16 cellular contexts compared by ENCODE assay signal in the genomic region with DNA sequence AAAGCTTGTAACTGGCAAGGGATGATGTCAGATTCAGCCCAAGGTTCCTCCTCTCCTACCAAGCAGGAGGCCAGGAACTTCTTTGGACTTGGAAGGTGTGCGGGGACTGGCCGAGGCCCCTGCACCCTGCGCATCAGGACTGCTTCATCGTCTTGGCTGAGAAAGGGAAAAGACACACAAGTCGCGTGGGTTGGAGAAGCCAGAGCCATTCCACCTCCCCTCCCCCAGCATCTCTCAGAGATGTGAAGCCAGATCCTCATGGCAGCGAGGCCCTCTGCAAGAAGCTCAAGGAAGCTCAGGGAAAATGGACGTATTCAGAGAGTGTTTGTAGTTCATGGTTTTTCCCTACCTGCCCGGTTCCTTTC. TPM values are rescaled to one million over a fixed set of nuclear protein-coding genes. Genes with fewer than 3 reads are reported as not detected.
A peak's percentile ranks its signal among the peaks of the same experiment; 100 is the strongest.
DNase-seq lines count a peak whose midpoint lies in the region; ATAC-seq and TF ChIP-seq lines count a peak whose summit lies in the region.
"Had no signal": no experiment of that assay in that cellular context is flagged by ENCODE, and none has a peak within 500 bp of the region (broad histone marks: within the 10 kb centered on the region; RNA-seq: fewer than 3 reads in every experiment).

No MANE protein-coding gene starts in this region.

- intact Hi-C loops in CD4-positive, alpha-beta T cell (cut with DNase I, micrococcal nuclease): loop anchor here in 1 of 2 experiments (5.0 kb wide), 3 partner anchors 46 to 226 kb away; a partner anchor contains a TSS
- intact Hi-C loops in naive thymus-derived CD4-positive, alpha-beta T cell (cut with micrococcal nuclease): no loop called here

- H3K27me3 Mint-ChIP-seq in CD4-positive, alpha-beta T cell: peaks cover 8% of the 10 kb centered on the region
- H3K27me3 Mint-ChIP-seq in activated naive CD4-positive, alpha-beta T cell treated with anti-CD3 and anti-CD28 coated beads, Interleukin-2, amount 10 ng/mL, durations not matched to agents 7 days and 5 days: no peaks in the 10 kb centered on the region
- H3K27me3 Mint-ChIP-seq in naive thymus-derived CD4-positive, alpha-beta T cell: no peaks in the 10 kb centered on the region

- peak overlapping the region; percentile 85 for H3K4me3 Mint-ChIP-seq in CD4-positive, alpha-beta T cell
- no peak overlapping the region for H3K4me3 Mint-ChIP-seq in activated naive CD4-positive, alpha-beta T cell treated with anti-CD3 and anti-CD28 coated beads, Interleukin-2, amount 10 ng/mL, durations not matched to agents 7 days and 5 days
- peak overlapping the region in 6 of 10 donors; percentile 27 to 52 (median 47) for H3K4me3 Mint-ChIP-seq in naive thymus-derived CD4-positive, alpha-beta T cell

- H3K36me3 ChIP-seq in naive thymus-derived CD4-positive, alpha-beta T cell (ENCODE audit: control insufficient read depth in 2 of 3, insufficient read depth in 3 of 3, low read length in 3 of 3): peaks cover 40 to 61% (median 59%) of the 10 kb centered on the region in 3 experiments

- CTCF ChIA-PET in CD4-positive, alpha-beta T cell (lab: Charles Lee): interaction anchor here (1.2 to 2.3 kb wide), 10 partner anchors 10 to 173 kb away, joined by 3 to 11 read pairs (median 5); a partner anchor contains a TSS
- CTCF ChIA-PET in activated naive CD4-positive, alpha-beta T cell treated with anti-CD3 and anti-CD28 coated beads, Interleukin-2, amount 10 ng/mL, durations not matched to agents 7 days and 5 days (lab: Charles Lee): interaction anchor here (0.9 to 19.6 kb wide), 10 partner anchors 11 to 177 kb away, joined by 3 to 467 read pairs (median 6); a partner anchor contains a TSS
- CTCF ChIA-PET in naive thymus-derived CD4-positive, alpha-beta T cell (lab: Charles Lee): interaction anchor here (1.3 to 1.5 kb wide), 2 partner anchors 11 to 14 kb away, joined by 4 to 5 read pairs; a partner anchor contains a TSS

- no peaks in the 10 kb centered on the region for H3K9me3 ChIP-seq in CD4-positive, alpha-beta T cell (ENCODE audit: control insufficient read depth, low read length)
- H3K9me3 ChIP-seq in naive thymus-derived CD4-positive, alpha-beta T cell (ENCODE audit: control insufficient read depth in 2 of 3, low read length in 3 of 3): no peaks in the 10 kb centered on the region
- H3K9me3 ChIP-seq: vagina had no signal

- H3K27ac ChIP-seq in CD4-positive, alpha-beta T cell (ENCODE audit: low read depth, low read length): no peak overlapping the region
- H3K27ac ChIP-seq in HL-60 (replicated peaks): 0 out of 2 replicates have a peak overlapping the region, but pooled peaks have one; percentile 18
- H3K27ac ChIP-seq in naive thymus-derived CD4-positive, alpha-beta T cell (ENCODE audit: low read depth, low read length): peak overlapping the region; percentile 10
- H3K27ac ChIP-seq: vagina had no signal

- H3K9me3 Mint-ChIP-seq in CD4-positive, alpha-beta T cell: peaks cover 3% of the 10 kb centered on the region
- peaks cover 4% of the 10 kb centered on the region for H3K9me3 Mint-ChIP-seq in activated naive CD4-positive, alpha-beta T cell treated with anti-CD3 and anti-CD28 coated beads, Interleukin-2, amount 10 ng/mL, durations not matched to agents 7 days and 5 days
- H3K9me3 Mint-ChIP-seq in naive thymus-derived CD4-positive, alpha-beta T cell: peaks cover 0 to 50% (median 0%) of the 10 kb centered on the region in 11 donors

- POLR2A ChIA-PET in CD4-positive, alpha-beta T cell (lab: Charles Lee): interaction anchor here (0.9 to 6.5 kb wide), 8 partner anchors 10 to 175 kb away, joined by 3 to 55 read pairs (median 5); a partner anchor contains a TSS
- POLR2A ChIA-PET in naive thymus-derived CD4-positive, alpha-beta T cell (lab: Charles Lee): interaction anchor here (0.6 to 9.4 kb wide), 3 partner anchors 12 to 323 kb away, joined by 3 to 105 read pairs (median 4); a partner anchor contains a TSS

- peaks cover 12 to 40% of the 10 kb centered on the region in 2 donors for H3K4me1 ChIP-seq in naive thymus-derived CD4-positive, alpha-beta T cell (ENCODE audit: control insufficient read depth in 2 of 2, insufficient read depth in 2 of 2, low read length in 2 of 2)
- H3K4me1 ChIP-seq: vagina had no signal

- ATAC-seq in CD4-positive, alpha-beta T cell (ENCODE audit: poor library complexity): peak; percentile 7
- peak; percentile 7 for ATAC-seq in naive thymus-derived CD4-positive, alpha-beta T cell
- no peak for ATAC-seq in HG02678 (IDR thresholded peaks at IDR 0.05; ENCODE audit: unreplicated experiment)
- ATAC-seq: Panc1 had no signal

- H3K27ac Mint-ChIP-seq in CD4-positive, alpha-beta T cell: peak overlapping the region; percentile 95
- peak overlapping the region; percentile 52 for H3K27ac Mint-ChIP-seq in activated naive CD4-positive, alpha-beta T cell treated with anti-CD3 and anti-CD28 coated beads, Interleukin-2, amount 10 ng/mL, durations not matched to agents 7 days and 5 days
- peak overlapping the region; percentile 70 to 92 (median 84) for H3K27ac Mint-ChIP-seq in naive thymus-derived CD4-positive, alpha-beta T cell

- peaks cover 83% of the 10 kb centered on the region for H3K36me3 Mint-ChIP-seq in CD4-positive, alpha-beta T cell (ENCODE audit: low read depth)
- peaks cover 74% of the 10 kb centered on the region for H3K36me3 Mint-ChIP-seq in activated naive CD4-positive, alpha-beta T cell treated with anti-CD3 and anti-CD28 coated beads, Interleukin-2, amount 10 ng/mL, durations not matched to agents 7 days and 5 days
- H3K36me3 Mint-ChIP-seq in naive thymus-derived CD4-positive, alpha-beta T cell: peaks cover 8 to 48% (median 41%) of the 10 kb centered on the region in 5 donors

- H3K4me1 Mint-ChIP-seq in CD4-positive, alpha-beta T cell (ENCODE audit: low read depth): peaks cover 81% of the 10 kb centered on the region
- H3K4me1 Mint-ChIP-seq in activated naive CD4-positive, alpha-beta T cell treated with anti-CD3 and anti-CD28 coated beads, Interleukin-2, amount 10 ng/mL, durations not matched to agents 7 days and 5 days: peaks cover 49% of the 10 kb centered on the region
- peaks cover 29 to 72% (median 65%) of the 10 kb centered on the region in 7 donors for H3K4me1 Mint-ChIP-seq in naive thymus-derived CD4-positive, alpha-beta T cell

- H3K4me3 ChIP-seq in HL-60 (replicated peaks; ENCODE audit: insufficient read depth, low read length): no peak overlapping the region
- H3K4me3 ChIP-seq in naive thymus-derived CD4-positive, alpha-beta T cell (ENCODE audit: low read length): no peak overlapping the region
- H3K4me3 ChIP-seq: vagina had no signal

- no peaks in the 10 kb centered on the region for H3K27me3 ChIP-seq in CD4-positive, alpha-beta T cell (ENCODE audit: control insufficient read depth, insufficient read depth, low read length)
- no peaks in the 10 kb centered on the region for H3K27me3 ChIP-seq in HL-60 (ENCODE audit: insufficient read depth, poor library complexity, severe bottlenecking)
- no peaks in the 10 kb centered on the region for H3K27me3 ChIP-seq in naive thymus-derived CD4-positive, alpha-beta T cell (ENCODE audit: control insufficient read depth in 2 of 2, insufficient read depth in 2 of 2, low read length in 2 of 2)
- H3K27me3 ChIP-seq: vagina had no signal

- TF ChIP-seq CTCF in CD4-positive, alpha-beta T cell (IDR thresholded peaks at IDR 0.05): no peak
- no peak for TF ChIP-seq CTCF in HL-60 (IDR thresholded peaks at IDR 0.05; ENCODE audit: insufficient read depth, low read length)

- peak in 2 of 10 experiments; percentile 26 to 40 for DNase-seq in CD4-positive, alpha-beta T cell
- no peak for DNase-seq in HL-60 (ENCODE audit: low read depth in 1 of 2, low spot score in 1 of 2)
- DNase-seq in activated naive CD4-positive, alpha-beta T cell treated with anti-CD3 and anti-CD28 coated beads, Interleukin-2, amount 10 ng/mL, durations not matched to agents 7 days and 5 days: no peak
- DNase-seq in naive thymus-derived CD4-positive, alpha-beta T cell: peak in 8 of 9 donors; percentile 36 to 52 (median 42)
- DNase-seq in NCI-H1436 treated with DMSO at 0.1 percent for 48 hours (lab: John Stamatoyannopoulos, UW): no peak
- no peak for DNase-seq in Ammon's horn (ENCODE audit: low spot score)
- DNase-seq: activated CD4-positive, CD25-positive, alpha-beta regulatory T cell; erythroblast; GF-D8; Kasumi-1; NCI-H187; NCI-H69; stimulated activated CD4-positive, alpha-beta T cell treated with anti-CD3 and anti-CD28 coated beads, Interleukin-2, amount 100 ng/mL, for 24 hours had no signal

RNA-seq across cellular contexts. Expression of a gene that starts 14.4 kb away (rescaled TPM):
- total RNA-seq in CD4-positive, alpha-beta T cell: 1,000 to 10,000 TPM; 3,816 to 3,885 TPM
- total RNA-seq in naive thymus-derived CD4-positive, alpha-beta T cell: 1,000 to 10,000 TPM in 2 of 5 experiments, 100 to 1,000 TPM in 3; 135 to 2,915 (median 141) TPM
- 10 to 100 TPM; 66.6 to 90.5 TPM for polyA plus RNA-seq in naive thymus-derived CD4-positive, alpha-beta T cell

Comparison
In these comparisons a context has a peak if more than half of its experiments do, and no peak if none do; other contexts are left out.
1. DNase-seq: peak in naive thymus-derived CD4-positive, alpha-beta T cell (8 of 9); none in HL-60 (0 of 2), activated naive CD4-positive, alpha-beta T cell treated with anti-CD3 and anti-CD28 coated beads, Interleukin-2, amount 10 ng/mL, durations not matched to agents 7 days and 5 days (single experiment), NCI-H1436 treated with DMSO at 0.1 percent for 48 hours (single experiment) and Ammon's horn (single experiment).
2. Peak in every context shown above with its lines, with median percentiles within 50 percentile points of each other: H3K27ac Mint-ChIP-seq.